Comparison of ENCODE assay signal across 8 cellular contexts in genomic region chr6:138106665-138107077, GRCh38. TPM values are rescaled to one million over a fixed set of nuclear protein-coding genes. Genes with fewer than 3 reads are reported as not detected.
DNase-seq lines count a peak whose midpoint lies in the region; TF ChIP-seq lines count a peak whose summit lies in the region.

No MANE protein-coding gene starts in this region.

- peaks cover 32% of the 10 kb centered on the region for H3K36me3 Mint-ChIP-seq in MCF 10A (ENCODE audit: insufficient read depth, unreplicated experiment)

- TF ChIP-seq CTCF in MCF 10A (IDR thresholded peaks at IDR 0.05; ENCODE audit: unreplicated experiment) (no peak), vagina (IDR thresholded peaks at IDR 0.05) (no peak)

- 0% methylated on average over 4 to 10 of the region's 17 CpGs for WGBS in mesodermal cell (ENCODE audit: insufficient coverage in 2 of 2), 2 experiments

- CTCF ChIA-PET in MCF 10A (lab: Yijun Ruan, JAX), result interaction anchor here (0.6 to 3.6 kb wide), 8 partner anchors 35 to 282 kb away, joined by 3 to 28 read pairs (median 7); no protein-coding TSS in a partner anchor

- H3K4me1 ChIP-seq in mesodermal cell (ENCODE audit: control insufficient read depth, insufficient read depth, low read length, poor library complexity, severe bottlenecking) (peaks cover 3% of the 10 kb centered on the region), vagina (peaks cover 17% of the 10 kb centered on the region)

- H3K36me3 ChIP-seq in mesodermal cell (ENCODE audit: control insufficient read depth, insufficient read depth, low read length) (peaks cover 5% of the 10 kb centered on the region), vagina (no peaks in the 10 kb centered on the region)

- no peak for TF ChIP-seq POLR2A in vagina (IDR thresholded peaks at IDR 0.05)

- no peaks in the 10 kb centered on the region for H3K9me3 Mint-ChIP-seq in MCF 10A (ENCODE audit: unreplicated experiment)

- peak overlapping the region; percentile 92 for H3K27ac Mint-ChIP-seq in MCF 10A (ENCODE audit: low read depth, unreplicated experiment)

- BruUV-seq in MCF 10A (replicated peaks; lab: Mats Ljungman, UMichigan), result no TSS peak

- DNase-seq in stimulated activated CD8-positive, alpha-beta memory T cell treated with anti-CD3 and anti-CD28 coated beads, Interleukin-4, amount 100 ng/mL, for 24 hours (ENCODE audit: low read depth), result peak; percentile 17
- no peak for DNase-seq in stimulated activated CD8-positive, alpha-beta memory T cell treated with anti-CD3 and anti-CD28 coated beads, Interleukin-4, amount 100 ng/mL, for 48 hours
- DNase-seq in MCF 10A (ENCODE audit: unreplicated experiment), result no peak
- no peak for DNase-seq in vagina (ENCODE audit: extremely low spot score in 2 of 2)
- no peak for DNase-seq in KBM-7
- no peak for DNase-seq in middle frontal gyrus (ENCODE audit: extremely low spot score, low spot score)
- no peak for DNase-seq in putamen (ENCODE audit: low spot score)

- H3K27ac ChIP-seq in mesodermal cell (ENCODE audit: low read depth, low read length, severe bottlenecking), result peak overlapping the region; percentile 29
- peak overlapping the region; percentile 96 for H3K27ac ChIP-seq in vagina

- no peaks in the 10 kb centered on the region for H3K27me3 Mint-ChIP-seq in MCF 10A (ENCODE audit: insufficient read depth, unreplicated experiment)

- intact Hi-C loops in MCF 10A (cut with micrococcal nuclease) (loop anchor here (1.0 to 5.0 kb wide), 4 partner anchors 18 to 586 kb away; no protein-coding TSS in a partner anchor), vagina (cut with DNase I) (loop anchor here (5.0 kb wide), 1 partner anchor 109 kb away; no protein-coding TSS in a partner anchor)

- H3K27me3 ChIP-seq in vagina, result no peaks in the 10 kb centered on the region

- POLR2A ChIA-PET in MCF 10A (lab: Yijun Ruan, JAX), result interaction anchor here (0.6 to 10.9 kb wide), 30 partner anchors 9 to 890 kb away, joined by 3 to 717 read pairs (median 8); partner anchors contain the start of genes CCDC28A, HEBP2 and TNFAIP3

- H3K4me3 ChIP-seq in mesodermal cell (ENCODE audit: extremely low read depth, insufficient read depth, low read length, poor library complexity, severe bottlenecking), result peak overlapping the region; percentile 69
- H3K4me3 ChIP-seq in vagina, result peak overlapping the region; percentile 72 to 93

- in situ Hi-C loops in KBM-7 (cut with MboI; ENCODE audit: low pct_unique_long_range_greater_than_20kb, low sequenced_read_pairs), result loop anchor here (10.0 to 25.0 kb wide), 2 partner anchors 102 to 406 kb away; no protein-coding TSS in a partner anchor

- H3K9me3 ChIP-seq in mesodermal cell (ENCODE audit: control insufficient read depth, low read length) (no peaks in the 10 kb centered on the region), vagina (no peaks in the 10 kb centered on the region)

- peak overlapping the region; percentile 92 for H3K4me3 Mint-ChIP-seq in MCF 10A (ENCODE audit: unreplicated experiment)

- H3K4me1 Mint-ChIP-seq in MCF 10A (ENCODE audit: insufficient read depth, unreplicated experiment), result peaks cover 26% of the 10 kb centered on the region

RNA-seq across cellular contexts. Expression of gene PERP, which starts 0.5 kb away (rescaled TPM):
- total RNA-seq in MCF 10A (2022), result 103 and 120 TPM in 2 replicates
- 42.7 TPM for polyA plus RNA-seq in mesodermal cell (2013, experiment 1 of 2)
- 49.7 TPM for polyA plus RNA-seq in mesodermal cell (2013, experiment 2 of 2)
- 279 TPM for total RNA-seq in vagina

RNA-seq across cellular contexts. Expression of gene ARFGEF3, which starts 55.1 kb away (rescaled TPM):
- total RNA-seq in MCF 10A (2022) (3.4 and 7.0 TPM in 2 replicates), vagina (2.2 TPM)
- polyA plus RNA-seq in mesodermal cell (2013, experiment 1 of 2), result 0.41 TPM
- polyA plus RNA-seq in mesodermal cell (2013, experiment 2 of 2), result 0.25 TPM
